In the genomic region with DNA sequence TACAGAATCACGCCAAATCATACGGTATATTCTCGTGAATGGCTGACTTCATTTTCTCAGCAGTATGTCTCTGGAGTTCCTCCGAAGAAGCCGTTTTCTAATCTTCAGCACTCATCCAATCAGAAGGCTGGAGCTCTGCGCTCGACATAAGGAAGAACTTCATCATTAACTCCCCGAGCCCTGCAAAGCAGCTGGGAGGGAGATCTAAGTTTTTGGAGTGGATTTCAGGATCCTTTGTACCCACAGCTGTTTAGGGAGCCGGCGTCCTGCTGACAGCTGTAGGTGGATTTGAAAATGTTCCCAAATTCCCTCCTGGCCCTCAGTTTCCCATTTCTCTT, we compare ENCODE assay signal across 7 cellular contexts. TPM values are rescaled to one million over a fixed set of nuclear protein-coding genes. Genes with fewer than 3 reads are reported as not detected.
DNase-seq lines count a peak whose midpoint lies in the region; ATAC-seq and TF ChIP-seq lines count a peak whose summit lies in the region.

No MANE protein-coding gene starts in this region.

- no peak overlapping the region for H2AK5ac ChIP-seq in H9 (ENCODE audit: insufficient read length, low read length)

- no peak overlapping the region for H2BK5ac ChIP-seq in H9 (ENCODE audit: insufficient read length, low read length)

- H3K27me3 ChIP-seq in H9 (ENCODE audit: insufficient read depth, low read length) (no peaks in the 10 kb centered on the region), stomach smooth muscle (ENCODE audit: control insufficient read depth in 1 of 2, insufficient read depth in 2 of 2, low read length in 2 of 2) (no peaks in the 10 kb centered on the region)

- H2BK15ac ChIP-seq in H9 (ENCODE audit: low read depth, low read length), result no peak overlapping the region

- H3K4ac ChIP-seq in H9 (ENCODE audit: low read depth, low read length), result no peak overlapping the region

- no peaks in the 10 kb centered on the region for H3K79me1 ChIP-seq in H9 (ENCODE audit: insufficient read depth, low read depth, low read length, poor library complexity, severe bottlenecking)

- no peak for TF ChIP-seq CTCF in H9 (conservative IDR thresholded peaks at IDR 0.05)

- H3K23ac ChIP-seq in H9 (ENCODE audit: insufficient read length, low read depth, low read length), result no peak overlapping the region

- no peak overlapping the region for H3K4me3 Mint-ChIP-seq in H9
- H3K4me3 Mint-ChIP-seq in activated CD8-positive, alpha-beta T cell treated with anti-CD3 and anti-CD28 coated beads, Interleukin-2, amount 10 ng/mL, durations not matched to agents 7 days and 5 days, result peak overlapping the region; percentile 13

- DNase-seq in H9, result no peak
- DNase-seq in activated CD8-positive, alpha-beta T cell treated with anti-CD3 and anti-CD28 coated beads, Interleukin-2, amount 10 ng/mL, durations not matched to agents 7 days and 5 days, result no peak
- peak; percentile 47 for DNase-seq in hepatic stellate cell (ENCODE audit: low spot score)
- DNase-seq in activated CD8-positive, alpha-beta memory T cell treated with anti-CD3 and anti-CD28 coated beads, Interleukin-2, amount 50 U/mL, for 4 hours, result no peak

- CTCF ChIA-PET in activated CD8-positive, alpha-beta T cell treated with anti-CD3 and anti-CD28 coated beads, Interleukin-2, amount 10 ng/mL, durations not matched to agents 7 days and 5 days (lab: Charles Lee), result no interaction called here

- H3K79me2 ChIP-seq in H9 (ENCODE audit: insufficient read depth, low read length), result no peaks in the 10 kb centered on the region

- H4K91ac ChIP-seq in H9 (ENCODE audit: insufficient read length, low read depth, low read length), result no peak overlapping the region

- WGBS in H9 (ENCODE audit: extremely low coverage, insufficient read length, low lambda C conversion rate), result no CpG with 5 or more reads among the region's 10 CpGs

- ATAC-seq in activated CD8-positive, alpha-beta T cell treated with anti-CD3 and anti-CD28 coated beads, Interleukin-2, amount 10 ng/mL, durations not matched to agents 7 days and 5 days, result no peak
- ATAC-seq in GM21447 (IDR thresholded peaks at IDR 0.05; ENCODE audit: unreplicated experiment), result no peak
- no peak for ATAC-seq in HG02571 (IDR thresholded peaks at IDR 0.05; ENCODE audit: unreplicated experiment)

- H2BK20ac ChIP-seq in H9 (ENCODE audit: low read depth, low read length, poor library complexity, severe bottlenecking), result no peak overlapping the region

- H3K27me3 Mint-ChIP-seq in H9 (ENCODE audit: low read depth), result 0 out of 2 replicates have a peak, but pooled peaks cover 2% of the 10 kb centered on the region
- H3K27me3 Mint-ChIP-seq in activated CD8-positive, alpha-beta T cell treated with anti-CD3 and anti-CD28 coated beads, Interleukin-2, amount 10 ng/mL, durations not matched to agents 7 days and 5 days (ENCODE audit: low read depth), result peaks cover 21% of the 10 kb centered on the region

- H3K4me1 Mint-ChIP-seq in H9, result peaks cover 43 to 51% of the 10 kb centered on the region in 2 experiments
- H3K4me1 Mint-ChIP-seq in activated CD8-positive, alpha-beta T cell treated with anti-CD3 and anti-CD28 coated beads, Interleukin-2, amount 10 ng/mL, durations not matched to agents 7 days and 5 days (ENCODE audit: low read depth), result no peaks in the 10 kb centered on the region

- H3K36me3 Mint-ChIP-seq in H9 (ENCODE audit: insufficient read depth in 1 of 3, low read depth in 3 of 3), result no peaks in the 10 kb centered on the region; a peak in 2 of 7 replicates
- H3K36me3 Mint-ChIP-seq in activated CD8-positive, alpha-beta T cell treated with anti-CD3 and anti-CD28 coated beads, Interleukin-2, amount 10 ng/mL, durations not matched to agents 7 days and 5 days (ENCODE audit: low read depth), result no peaks in the 10 kb centered on the region

- peak overlapping the region; percentile 79 to 88 for H3K4me3 ChIP-seq in stomach smooth muscle (ENCODE audit: low read length in 2 of 2)

- H3K27ac ChIP-seq in H9 (ENCODE audit: insufficient read length, low read depth, low read length) (no peak overlapping the region), stomach smooth muscle (ENCODE audit: low read length) (peak overlapping the region; percentile 55)

- H2BK120ac ChIP-seq in H9 (ENCODE audit: low read depth, low read length, poor library complexity, severe bottlenecking), result no peak overlapping the region

- H3T11ph ChIP-seq in H9 (ENCODE audit: low read length), result no peak overlapping the region

- H3K4me1 ChIP-seq in H9 (ENCODE audit: insufficient read depth, low read length) (peaks cover 2% of the 10 kb centered on the region; the same call in 1 of the 2 replicates), stomach smooth muscle (ENCODE audit: control insufficient read depth, insufficient read depth, low read length) (no peaks in the 10 kb centered on the region)

- H3K56ac ChIP-seq in H9 (ENCODE audit: insufficient read length, low read depth, low read length), result no peak overlapping the region

- no peak overlapping the region for H2BK12ac ChIP-seq in H9 (ENCODE audit: insufficient read length, low read depth, low read length)

- H3K9me3 Mint-ChIP-seq in H9, result no peaks in the 10 kb centered on the region
- no peaks in the 10 kb centered on the region for H3K9me3 Mint-ChIP-seq in activated CD8-positive, alpha-beta T cell treated with anti-CD3 and anti-CD28 coated beads, Interleukin-2, amount 10 ng/mL, durations not matched to agents 7 days and 5 days (ENCODE audit: insufficient read depth)

- no peaks in the 10 kb centered on the region for H3K23me2 ChIP-seq in H9 (ENCODE audit: insufficient read length, low read depth, low read length, poor library complexity, severe bottlenecking)

- H3K9me3 ChIP-seq in H9 (ENCODE audit: control insufficient read depth, low read depth, low read length) (no peaks in the 10 kb centered on the region), stomach smooth muscle (ENCODE audit: control insufficient read depth in 2 of 2, low read length in 2 of 2) (peaks cover 0 to 3% of the 10 kb centered on the region in 2 donors)

- no peaks in the 10 kb centered on the region for H3K36me3 ChIP-seq in stomach smooth muscle (ENCODE audit: control insufficient read depth in 2 of 2, insufficient read depth in 2 of 2, low read length in 2 of 2)

- peak overlapping the region; percentile 18 for H2AFZ ChIP-seq in H9 (ENCODE audit: low read length)

- H3K9ac ChIP-seq in H9 (ENCODE audit: extremely low read depth, insufficient read length, low read length) (no peak overlapping the region), stomach smooth muscle (ENCODE audit: low read length in 2 of 2) (peak overlapping the region; percentile 59 to 76)

- H4K8ac ChIP-seq in H9 (replicated peaks; ENCODE audit: insufficient read length, low read depth, low read length), result no peak overlapping the region

- no peaks in the 10 kb centered on the region for H4K20me1 ChIP-seq in H9 (ENCODE audit: control insufficient read depth, insufficient read depth, insufficient read length)

- no peak overlapping the region for H3K4me2 ChIP-seq in H9 (ENCODE audit: insufficient read depth, insufficient read length, low read length)

- no peak overlapping the region for H3K18ac ChIP-seq in H9 (ENCODE audit: insufficient read length, low read depth, low read length)

- no peak overlapping the region for H4K5ac ChIP-seq in H9 (ENCODE audit: insufficient read length, low read depth, low read length)

- POLR2A ChIA-PET in activated CD8-positive, alpha-beta T cell treated with anti-CD3 and anti-CD28 coated beads, Interleukin-2, amount 10 ng/mL, durations not matched to agents 7 days and 5 days (lab: Charles Lee), result no interaction called here

- no peak overlapping the region for H3K14ac ChIP-seq in H9 (ENCODE audit: insufficient read depth, low read length)

- no peak overlapping the region for H3K27ac Mint-ChIP-seq in H9
- no peak overlapping the region for H3K27ac Mint-ChIP-seq in activated CD8-positive, alpha-beta T cell treated with anti-CD3 and anti-CD28 coated beads, Interleukin-2, amount 10 ng/mL, durations not matched to agents 7 days and 5 days

RNA-seq across cellular contexts. Expression of a gene that starts 40.7 kb away (rescaled TPM):
- 8.4 and 8.7 TPM in 2 replicates for total RNA-seq in H9 (2021)
- under 1 TPM; 0.03 to 0.05 TPM for total RNA-seq in activated CD8-positive, alpha-beta T cell treated with anti-CD3 and anti-CD28 coated beads, Interleukin-2, amount 10 ng/mL, durations not matched to agents 7 days and 5 days
